Comparison of ENCODE assay signal across 12 cellular contexts in the genomic region with DNA sequence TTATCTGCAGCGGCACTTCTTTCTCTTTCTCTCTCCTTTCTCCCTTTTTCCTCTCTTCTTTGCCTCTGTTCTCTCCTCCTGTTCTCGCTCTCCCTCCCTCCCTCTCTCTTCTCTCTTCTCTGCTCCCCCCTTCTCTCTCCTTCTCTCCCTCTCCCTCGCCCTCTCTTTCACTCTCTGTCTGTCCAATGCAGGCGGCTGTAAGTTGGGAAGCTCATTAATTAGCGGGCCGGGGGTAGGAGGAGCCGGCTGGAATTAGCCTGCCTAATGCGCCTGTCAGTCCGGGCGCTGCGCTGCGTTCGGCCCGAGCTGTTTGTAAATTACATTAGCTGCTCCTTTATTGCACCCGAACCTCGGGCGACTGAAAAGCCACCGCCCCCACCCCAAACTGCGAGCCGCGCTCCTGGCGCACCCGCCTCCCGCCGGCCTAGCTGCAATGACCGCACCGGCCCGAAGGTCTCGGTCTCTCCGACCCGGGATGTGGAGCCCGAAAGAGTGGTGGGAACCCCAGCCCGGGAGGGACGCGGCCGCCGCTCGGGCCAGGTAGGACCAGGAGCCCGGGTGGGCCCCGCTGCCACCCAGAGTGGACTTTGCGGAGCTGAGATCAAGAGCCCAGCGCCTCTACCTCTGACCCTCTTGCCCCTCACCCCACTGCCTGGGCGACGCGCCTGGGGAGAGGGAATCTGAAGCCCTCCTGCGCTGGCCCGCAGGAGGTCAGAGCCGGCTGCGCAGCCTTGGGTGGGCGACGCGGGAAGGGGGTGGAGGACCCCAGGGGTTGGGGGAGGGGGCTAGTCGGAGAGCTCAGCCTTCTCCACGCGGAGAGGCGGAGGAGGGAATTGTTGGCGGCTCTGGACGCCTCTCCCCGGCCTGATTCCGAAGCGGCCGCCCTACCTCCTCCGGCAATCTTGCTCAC. TPM values are rescaled to one million over a fixed set of nuclear protein-coding genes. Genes with fewer than 3 reads are reported as not detected.
DNase-seq lines count a peak whose midpoint lies in the region; ATAC-seq lines count a peak whose summit lies in the region.
"Had no signal": no experiment of that assay in that cellular context is flagged by ENCODE, and none has a peak within 500 bp of the region (broad histone marks: within the 10 kb centered on the region; RNA-seq: fewer than 3 reads in every experiment).

A gene with protein sequence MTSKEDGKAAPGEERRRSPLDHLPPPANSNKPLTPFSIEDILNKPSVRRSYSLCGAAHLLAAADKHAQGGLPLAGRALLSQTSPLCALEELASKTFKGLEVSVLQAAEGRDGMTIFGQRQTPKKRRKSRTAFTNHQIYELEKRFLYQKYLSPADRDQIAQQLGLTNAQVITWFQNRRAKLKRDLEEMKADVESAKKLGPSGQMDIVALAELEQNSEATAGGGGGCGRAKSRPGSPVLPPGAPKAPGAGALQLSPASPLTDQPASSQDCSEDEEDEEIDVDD (minus strand): TSS at position 189 of the 910 bp plus-strand sequence. CDS start 648 bp downstream, outside the sequence.

- no peak for ATAC-seq in GM18870 (IDR thresholded peaks at IDR 0.05; ENCODE audit: unreplicated experiment)

- H3K36me3 ChIP-seq in SK-N-MC (ENCODE audit: insufficient read depth, low read length) (no peaks in the 10 kb centered on the region), stomach smooth muscle (ENCODE audit: control insufficient read depth in 2 of 2, insufficient read depth in 2 of 2, low read length in 2 of 2) (no peaks in the 10 kb centered on the region)

- H3K9ac ChIP-seq in SK-N-MC (ENCODE audit: insufficient read length) (no peak within 1 kb of the TSS), stomach smooth muscle (ENCODE audit: low read length in 2 of 2) (no peak within 1 kb of the TSS)

- peak within 1 kb of the TSS; percentile 62 for H3K4me3 Mint-ChIP-seq in activated naive CD4-positive, alpha-beta T cell treated with anti-CD3 and anti-CD28 coated beads, Interleukin-2, amount 50 U/mL, for 24 hours
- H3K4me3 Mint-ChIP-seq in immature natural killer cell, result peak within 1 kb of the TSS in 4 of 5 donors; percentile 8 to 70 (median 46)

- H3K27ac Mint-ChIP-seq in activated naive CD4-positive, alpha-beta T cell treated with anti-CD3 and anti-CD28 coated beads, Interleukin-2, amount 50 U/mL, for 24 hours, result peak within 1 kb of the TSS; percentile 62
- no peak within 1 kb of the TSS for H3K27ac Mint-ChIP-seq in immature natural killer cell

- no peaks in the 10 kb centered on the region for H3K36me3 Mint-ChIP-seq in activated naive CD4-positive, alpha-beta T cell treated with anti-CD3 and anti-CD28 coated beads, Interleukin-2, amount 50 U/mL, for 24 hours
- peaks cover 0 to 3% (median 0%) of the 10 kb centered on the region in 3 donors for H3K36me3 Mint-ChIP-seq in immature natural killer cell

- H3K9me3 ChIP-seq in SK-N-MC (ENCODE audit: low read depth, low read length) (no peaks in the 10 kb centered on the region), stomach smooth muscle (ENCODE audit: control insufficient read depth in 2 of 2, low read length in 2 of 2) (peaks cover 0 to 2% of the 10 kb centered on the region in 2 donors)

- H3K27ac ChIP-seq in SK-N-MC (no peak within 1 kb of the TSS), stomach smooth muscle (ENCODE audit: low read length) (no peak within 1 kb of the TSS)

- no peak for DNase-seq in activated naive CD4-positive, alpha-beta T cell (lab: John Stamatoyannopoulos, UW)
- DNase-seq in SK-N-MC (ENCODE audit: low read depth, low spot score) (no peak), immature natural killer cell (no peak), superior temporal gyrus (ENCODE audit: extremely low spot score) (no peak), CD1c-positive myeloid dendritic cell (ENCODE audit: extremely low spot score) (no peak)
- DNase-seq: aorta, foreskin melanocyte, NCI-H2081 treated with DMSO at 0.1 percent for 48 hours, T-helper 9 cell had no signal

- H3K27me3 ChIP-seq in stomach smooth muscle (ENCODE audit: control insufficient read depth in 1 of 2, insufficient read depth in 2 of 2, low read length in 2 of 2), result peaks cover 82 to 98% of the 10 kb centered on the region in 2 donors

- peaks cover 35% of the 10 kb centered on the region for H3K4me1 Mint-ChIP-seq in activated naive CD4-positive, alpha-beta T cell treated with anti-CD3 and anti-CD28 coated beads, Interleukin-2, amount 50 U/mL, for 24 hours
- H3K4me1 Mint-ChIP-seq in immature natural killer cell, result peaks cover 28 to 29% of the 10 kb centered on the region in 2 donors

- peaks cover 65% of the 10 kb centered on the region for H3K27me3 Mint-ChIP-seq in activated naive CD4-positive, alpha-beta T cell treated with anti-CD3 and anti-CD28 coated beads, Interleukin-2, amount 50 U/mL, for 24 hours
- peaks cover 31 to 42% (median 41%) of the 10 kb centered on the region in 3 donors for H3K27me3 Mint-ChIP-seq in immature natural killer cell (ENCODE audit: low read depth in 3 of 3)

- peaks cover 52% of the 10 kb centered on the region for H3K4me1 ChIP-seq in stomach smooth muscle (ENCODE audit: control insufficient read depth, insufficient read depth, low read length)

- peak within 1 kb of the TSS; percentile 49; the same call in 1 of the 2 replicates for H3K4me3 ChIP-seq in SK-N-MC
- H3K4me3 ChIP-seq in stomach smooth muscle (ENCODE audit: low read length in 2 of 2), result peak within 1 kb of the TSS; percentile 59 to 60

- no peaks in the 10 kb centered on the region for H3K9me3 Mint-ChIP-seq in activated naive CD4-positive, alpha-beta T cell treated with anti-CD3 and anti-CD28 coated beads, Interleukin-2, amount 50 U/mL, for 24 hours
- H3K9me3 Mint-ChIP-seq in immature natural killer cell, result peaks cover 0 to 2% (median 0%) of the 10 kb centered on the region in 6 donors

RNA-seq across cellular contexts. Expression of the gene that starts here (rescaled TPM):
- not detected for polyA plus RNA-seq in immature natural killer cell
- polyA plus RNA-seq: aorta had no signal
